Comparison of ENCODE assay signal across 8 cellular contexts in genomic region chr6:28080381-28080630, GRCh38. TPM values are rescaled to one million over a fixed set of nuclear protein-coding genes. Genes with fewer than 3 reads are reported as not detected.
DNase-seq lines count a peak whose midpoint lies in the region; ATAC-seq and TF ChIP-seq lines count a peak whose summit lies in the region.
"Not testable (repeated sequence)": the region's sequence is repeated elsewhere in the genome, so short reads cannot be mapped to it uniquely, and the experiment has no call there.

ZNF165 (plus strand) TSS chr6:28080568; CDS start chr6:28085481, 4,913 bp downstream.

- H3K4me3 ChIP-seq in GM12865 (ENCODE audit: low read depth, low read length) (peak within 1 kb of the TSS; percentile 72), MG63 (peak within 1 kb of the TSS; percentile 92), dorsolateral prefrontal cortex (peak within 1 kb of the TSS; percentile 61 to 96 (median 83)), iPS-18a (ENCODE audit: low read length) (peak within 1 kb of the TSS; percentile 99), neuron (ENCODE audit: low read length) (peak within 1 kb of the TSS; percentile 90), tibial artery (peak within 1 kb of the TSS; percentile 71 to 77)

- H3K4me3 Mint-ChIP-seq in activated CD8-positive, alpha-beta memory T cell treated with anti-CD3 and anti-CD28 coated beads, Interleukin-2, amount 10 ng/mL, durations not matched to agents 7 days and 5 days = peak within 1 kb of the TSS; percentile 95

- DNase-seq in GM12865 (ENCODE audit: low read depth); MG63; activated CD8-positive, alpha-beta memory T cell treated with anti-CD3 and anti-CD28 coated beads, Interleukin-2, amount 10 ng/mL, durations not matched to agents 7 days and 5 days; dorsolateral prefrontal cortex; tibial artery: not testable (repeated sequence)

- H3K4me1 Mint-ChIP-seq in activated CD8-positive, alpha-beta memory T cell treated with anti-CD3 and anti-CD28 coated beads, Interleukin-2, amount 10 ng/mL, durations not matched to agents 7 days and 5 days = peaks cover 24% of the 10 kb centered on the region

- H3K9ac ChIP-seq in iPS-18a (ENCODE audit: low read length) = peak within 1 kb of the TSS; percentile 93

- H3K36me3 ChIP-seq in MG63; iPS-18a (ENCODE audit: control insufficient read depth, low read depth, low read length); neuron (ENCODE audit: insufficient read depth, low read length); tibial artery: not testable (repeated sequence)

- not testable (repeated sequence) for H3K36me3 Mint-ChIP-seq in activated CD8-positive, alpha-beta memory T cell treated with anti-CD3 and anti-CD28 coated beads, Interleukin-2, amount 10 ng/mL, durations not matched to agents 7 days and 5 days

- intact Hi-C loops in dorsolateral prefrontal cortex (cut with DNase I) = loop anchor here (2.0 to 10.0 kb wide), 4 partner anchors 54 to 277 kb away; no protein-coding TSS in a partner anchor
- intact Hi-C loops in tibial artery (cut with DNase I; ENCODE audit: low total_unique reads) = not testable (repeated sequence)

- not testable (repeated sequence) for H3K9me3 ChIP-seq in MG63; iPS-18a (ENCODE audit: control insufficient read depth, low read depth, low read length); neuron (ENCODE audit: low read length); tibial artery

- H3K27me3 Mint-ChIP-seq in activated CD8-positive, alpha-beta memory T cell treated with anti-CD3 and anti-CD28 coated beads, Interleukin-2, amount 10 ng/mL, durations not matched to agents 7 days and 5 days = not testable (repeated sequence)

- H3K27ac Mint-ChIP-seq in activated CD8-positive, alpha-beta memory T cell treated with anti-CD3 and anti-CD28 coated beads, Interleukin-2, amount 10 ng/mL, durations not matched to agents 7 days and 5 days = peak within 1 kb of the TSS; percentile 91

- peak; percentile 7 for ATAC-seq in HG02571 (IDR thresholded peaks at IDR 0.05; ENCODE audit: unreplicated experiment)
- ATAC-seq in activated CD8-positive, alpha-beta memory T cell treated with anti-CD3 and anti-CD28 coated beads, Interleukin-2, amount 10 ng/mL, durations not matched to agents 7 days and 5 days = peak; percentile 48

- not testable (repeated sequence) for TF ChIP-seq CTCF in GM12865 (IDR thresholded peaks at IDR 0.05; ENCODE audit: insufficient read depth, low read depth, low read length, missing control alignments); dorsolateral prefrontal cortex (IDR thresholded peaks at IDR 0.05 in 54 of 56, conservative IDR thresholded peaks at IDR 0.05 in 2 of 56; ENCODE audit: low read depth in 1 of 56, partially characterized antibody in 56 of 56); tibial artery (IDR thresholded peaks at IDR 0.05)

- peak within 1 kb of the TSS; percentile 27 to 98 (median 87) for H3K27ac ChIP-seq in dorsolateral prefrontal cortex
- H3K27ac ChIP-seq in iPS-18a (ENCODE audit: low read length) = peak within 1 kb of the TSS; percentile 98
- H3K27ac ChIP-seq in tibial artery = peak within 1 kb of the TSS; percentile 84 to 92

- CTCF ChIA-PET in activated CD8-positive, alpha-beta memory T cell treated with anti-CD3 and anti-CD28 coated beads, Interleukin-2, amount 10 ng/mL, durations not matched to agents 7 days and 5 days (lab: Charles Lee) = interaction anchor here (1.6 kb wide), 1 partner anchor 24 kb away, joined by 4 read pairs; no protein-coding TSS in a partner anchor

- peak within 1 kb of the TSS; percentile 97 for H2AFZ ChIP-seq in neuron (ENCODE audit: low read depth, low read length)

- not testable (repeated sequence) for H3K9me3 Mint-ChIP-seq in activated CD8-positive, alpha-beta memory T cell treated with anti-CD3 and anti-CD28 coated beads, Interleukin-2, amount 10 ng/mL, durations not matched to agents 7 days and 5 days (ENCODE audit: low read depth)

- H3K27me3 ChIP-seq in MG63; dorsolateral prefrontal cortex; iPS-18a (ENCODE audit: control insufficient read depth, insufficient read depth, low read length); neuron (ENCODE audit: insufficient read depth, low read length); tibial artery: not testable (repeated sequence)

- not testable (repeated sequence) for H3K4me1 ChIP-seq in iPS-18a (ENCODE audit: control insufficient read depth, low read depth, low read length); neuron (ENCODE audit: insufficient read depth, low read length)
- H3K4me1 ChIP-seq in tibial artery = peaks cover 0 to 10% (median 2%) of the 10 kb centered on the region in 4 donors

RNA-seq across cellular contexts. Expression of gene ZNF165, which starts in this region (rescaled TPM):
- total RNA-seq in MG63 (2014; rRNA removed; shearing (Covaris generic); ENCODE audit: low replicate concordance) = 0.49 TPM in 1 of 2 replicates, not detected in the other
- total RNA-seq in activated CD8-positive, alpha-beta memory T cell treated with anti-CD3 and anti-CD28 coated beads, Interleukin-2, amount 10 ng/mL, durations not matched to agents 7 days and 5 days = under 1 TPM; 0.61 to 0.70 TPM
- total RNA-seq in dorsolateral prefrontal cortex = 1 to 10 TPM in 77 of 120 experiments, under 1 TPM in 43; 0.39 to 2.3 (median 1.2) TPM

Comparison
In these comparisons a context has a peak if more than half of its experiments do, and no peak if none do; other contexts are left out.
1. Peak in ATAC-seq in activated CD8-positive, alpha-beta memory T cell treated with anti-CD3 and anti-CD28 coated beads, Interleukin-2, amount 10 ng/mL, durations not matched to agents 7 days and 5 days; RNA of the gene not detected or under 1 TPM.